In genomic region chr2:102110596-102111334, GRCh38 we compare ENCODE assay signal across 1 cellular context.
A peak's percentile ranks its signal among the peaks of the same experiment; 100 is the strongest.
TF ChIP-seq lines count a peak whose summit lies in the region.

No MANE protein-coding gene starts in this region.

TF ChIP-seq in GM12878, 131 proteins besides CTCF, POLR2A, EP300 and RAD21 (continued from another document):
- TF ChIP-seq BCLAF1 (IDR thresholded peaks at IDR 0.05) (no peak), SMAD1 (IDR thresholded peaks at IDR 0.05; ENCODE audit: low read depth, partially characterized antibody) (no peak), GATAD2B (conservative IDR thresholded peaks at IDR 0.05; ENCODE audit: low read depth) (0 out of 2 replicates have a peak, but pooled peaks have one; percentile 25), ZNF592 (IDR thresholded peaks at IDR 0.05) (no peak), DPF2 (IDR thresholded peaks at IDR 0.05) (0 out of 2 replicates have a peak, but pooled peaks have one; percentile 40), MTA2 (IDR thresholded peaks at IDR 0.05; ENCODE audit: low read depth) (0 out of 2 replicates have a peak, but pooled peaks have one; percentile 9), FOXM1 (IDR thresholded peaks at IDR 0.05; ENCODE audit: low read depth, low read length) (no peak), RAD51 (IDR thresholded peaks at IDR 0.05) (no peak), JUNB (IDR thresholded peaks at IDR 0.05) (no peak), SREBF2 (IDR thresholded peaks at IDR 0.05; ENCODE audit: low read length) (no peak), MLLT1 (IDR thresholded peaks at IDR 0.05) (peak; percentile 80), HDGF (IDR thresholded peaks at IDR 0.05) (0 out of 2 replicates have a peak, but pooled peaks have one; percentile 31)
- TF ChIP-seq, protein P1, sequence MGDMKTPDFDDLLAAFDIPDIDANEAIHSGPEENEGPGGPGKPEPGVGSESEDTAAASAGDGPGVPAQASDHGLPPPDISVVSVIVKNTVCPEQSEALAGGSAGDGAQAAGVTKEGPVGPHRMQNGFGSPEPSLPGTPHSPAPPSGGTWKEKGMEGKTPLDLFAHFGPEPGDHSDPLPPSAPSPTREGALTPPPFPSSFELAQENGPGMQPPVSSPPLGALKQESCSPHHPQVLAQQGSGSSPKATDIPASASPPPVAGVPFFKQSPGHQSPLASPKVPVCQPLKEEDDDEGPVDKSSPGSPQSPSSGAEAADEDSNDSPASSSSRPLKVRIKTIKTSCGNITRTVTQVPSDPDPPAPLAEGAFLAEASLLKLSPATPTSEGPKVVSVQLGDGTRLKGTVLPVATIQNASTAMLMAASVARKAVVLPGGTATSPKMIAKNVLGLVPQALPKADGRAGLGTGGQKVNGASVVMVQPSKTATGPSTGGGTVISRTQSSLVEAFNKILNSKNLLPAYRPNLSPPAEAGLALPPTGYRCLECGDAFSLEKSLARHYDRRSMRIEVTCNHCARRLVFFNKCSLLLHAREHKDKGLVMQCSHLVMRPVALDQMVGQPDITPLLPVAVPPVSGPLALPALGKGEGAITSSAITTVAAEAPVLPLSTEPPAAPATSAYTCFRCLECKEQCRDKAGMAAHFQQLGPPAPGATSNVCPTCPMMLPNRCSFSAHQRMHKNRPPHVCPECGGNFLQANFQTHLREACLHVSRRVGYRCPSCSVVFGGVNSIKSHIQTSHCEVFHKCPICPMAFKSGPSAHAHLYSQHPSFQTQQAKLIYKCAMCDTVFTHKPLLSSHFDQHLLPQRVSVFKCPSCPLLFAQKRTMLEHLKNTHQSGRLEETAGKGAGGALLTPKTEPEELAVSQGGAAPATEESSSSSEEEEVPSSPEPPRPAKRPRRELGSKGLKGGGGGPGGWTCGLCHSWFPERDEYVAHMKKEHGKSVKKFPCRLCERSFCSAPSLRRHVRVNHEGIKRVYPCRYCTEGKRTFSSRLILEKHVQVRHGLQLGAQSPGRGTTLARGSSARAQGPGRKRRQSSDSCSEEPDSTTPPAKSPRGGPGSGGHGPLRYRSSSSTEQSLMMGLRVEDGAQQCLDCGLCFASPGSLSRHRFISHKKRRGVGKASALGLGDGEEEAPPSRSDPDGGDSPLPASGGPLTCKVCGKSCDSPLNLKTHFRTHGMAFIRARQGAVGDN (IDR thresholded peaks at IDR 0.05) = peak; percentile 31; the same call in 1 of the 2 replicates
